Comparison of ENCODE assay signal across 8 cellular contexts in the genomic region with DNA sequence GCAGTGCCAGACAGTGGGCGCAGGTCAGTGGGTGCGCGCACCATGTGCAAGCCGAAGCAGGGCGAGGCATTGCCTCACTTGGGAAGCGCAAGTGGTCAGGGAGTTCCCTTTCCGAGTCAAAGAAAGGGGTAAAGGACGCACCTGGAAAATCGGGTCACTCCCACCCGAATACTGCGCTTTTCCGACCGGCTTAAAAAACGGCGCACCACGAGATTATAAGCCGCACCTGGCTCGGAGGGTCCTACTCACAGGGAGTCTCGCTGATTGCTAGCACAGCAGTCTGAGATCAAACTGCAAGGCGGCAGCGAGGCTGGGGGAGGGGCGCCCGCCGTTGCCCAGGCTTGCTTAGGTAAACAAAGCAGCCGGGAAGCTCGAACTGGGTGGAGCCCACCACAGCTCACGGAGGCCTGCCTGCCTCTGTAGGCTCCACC.
DNase-seq lines count a peak whose midpoint lies in the region; ATAC-seq and TF ChIP-seq lines count a peak whose summit lies in the region.
"Not testable (repeated sequence)": the region's sequence is repeated elsewhere in the genome, so short reads cannot be mapped to it uniquely, and the experiment has no call there.

No MANE protein-coding gene starts in this region.

- not testable (repeated sequence) for H3K9me3 ChIP-seq in duodenal mucosa (ENCODE audit: control insufficient read depth in 1 of 2, low read length in 2 of 2); iPS DF 6.9 (ENCODE audit: control insufficient read depth, insufficient read depth, low read length); upper lobe of left lung

- not testable (repeated sequence) for ATAC-seq in activated T-helper 17 cell treated with anti-CD3 and anti-CD28 coated beads, Interleukin-2, amount 50 U/mL, for 72 hours (replicated peaks); upper lobe of left lung (ENCODE audit: low FRiP score in 2 of 2)

- H3K9me3 Mint-ChIP-seq in activated T-helper 17 cell treated with anti-CD3 and anti-CD28 coated beads, Interleukin-2, amount 50 U/mL, for 72 hours, result not testable (repeated sequence)
- peaks cover 13% of the 10 kb centered on the region for H3K9me3 Mint-ChIP-seq in neural crest cell

- TF ChIP-seq EP300 in upper lobe of left lung (IDR thresholded peaks at IDR 0.05), result not testable (repeated sequence)

- TF ChIP-seq POLR2A in upper lobe of left lung (IDR thresholded peaks at IDR 0.05), result not testable (repeated sequence)

- H3K4me3 Mint-ChIP-seq in activated T-helper 17 cell treated with anti-CD3 and anti-CD28 coated beads, Interleukin-2, amount 50 U/mL, for 72 hours, result peak overlapping the region; percentile 15
- peak overlapping the region; percentile 97 for H3K4me3 Mint-ChIP-seq in neural crest cell

- not testable (repeated sequence) for H3K27ac ChIP-seq in duodenal mucosa (ENCODE audit: low read depth, low read length); iPS DF 6.9 (ENCODE audit: low read length); upper lobe of left lung

- H3K27me3 Mint-ChIP-seq in activated T-helper 17 cell treated with anti-CD3 and anti-CD28 coated beads, Interleukin-2, amount 50 U/mL, for 72 hours, result peaks cover 16% of the 10 kb centered on the region
- not testable (repeated sequence) for H3K27me3 Mint-ChIP-seq in neural crest cell (ENCODE audit: low read depth)

- not testable (repeated sequence) for H3K27ac Mint-ChIP-seq in activated T-helper 17 cell treated with anti-CD3 and anti-CD28 coated beads, Interleukin-2, amount 50 U/mL, for 72 hours
- peak overlapping the region; percentile 100 for H3K27ac Mint-ChIP-seq in neural crest cell (ENCODE audit: unreplicated experiment)

- TF ChIP-seq CTCF in neural crest cell (conservative IDR thresholded peaks at IDR 0.05); upper lobe of left lung (IDR thresholded peaks at IDR 0.05): not testable (repeated sequence)

- H3K36me3 ChIP-seq in duodenal mucosa (ENCODE audit: control insufficient read depth in 1 of 2, insufficient read depth in 2 of 2, low read length in 2 of 2); iPS DF 6.9 (ENCODE audit: control insufficient read depth, insufficient read depth, low read length); upper lobe of left lung: not testable (repeated sequence)

- not testable (repeated sequence) for H3K36me3 Mint-ChIP-seq in activated T-helper 17 cell treated with anti-CD3 and anti-CD28 coated beads, Interleukin-2, amount 50 U/mL, for 72 hours (ENCODE audit: low read depth)
- peaks cover 17% of the 10 kb centered on the region for H3K36me3 Mint-ChIP-seq in neural crest cell (ENCODE audit: low read depth)

- WGBS in iPS DF 6.9 (ENCODE audit: insufficient coverage, insufficient read length), result no CpG with 5 or more reads among the region's 27 CpGs
- WGBS in upper lobe of left lung, 2 donors, result 77 to 80% methylated on average over 19 of the region's 27 CpGs

- H3K9ac ChIP-seq in duodenal mucosa (ENCODE audit: low read depth in 1 of 2, low read length in 2 of 2), result not testable (repeated sequence)

- not testable (repeated sequence) for H3K27me3 ChIP-seq in duodenal mucosa (ENCODE audit: control insufficient read depth in 1 of 2, insufficient read depth in 2 of 2, low read length in 2 of 2); iPS DF 6.9 (ENCODE audit: control insufficient read depth, insufficient read depth, low read length); upper lobe of left lung

- H3K4me3 ChIP-seq in duodenal mucosa (ENCODE audit: low read depth in 1 of 2, low read length in 2 of 2) (peak overlapping the region; percentile 35 to 36), iPS DF 6.9 (ENCODE audit: low read length) (peak overlapping the region; percentile 80; the same call in 1 of the 2 replicates), upper lobe of left lung (peak overlapping the region in 3 of 4 donors; percentile 14 to 39 (median 26))

- H3K4me1 Mint-ChIP-seq in activated T-helper 17 cell treated with anti-CD3 and anti-CD28 coated beads, Interleukin-2, amount 50 U/mL, for 72 hours, result not testable (repeated sequence)
- peaks cover 17% of the 10 kb centered on the region for H3K4me1 Mint-ChIP-seq in neural crest cell

- H3K4me1 ChIP-seq in duodenal mucosa (ENCODE audit: control insufficient read depth in 1 of 2, insufficient read depth in 2 of 2, low read length in 2 of 2); iPS DF 6.9 (ENCODE audit: control insufficient read depth, insufficient read depth, low read length); upper lobe of left lung: not testable (repeated sequence)

- DNase-seq in DMS53 treated with DMSO at 0.1 percent for 48 hours (lab: John Stamatoyannopoulos, UW; ENCODE audit: unreplicated experiment) (peak; percentile 6), NCI-H2081 (lab: John Stamatoyannopoulos, UW) (peak; percentile 28 to 62), SHP77 (lab: John Stamatoyannopoulos, UW) (peak; percentile 4 to 26), neural crest cell (ENCODE audit: low read depth, low spot score) (peak; percentile 22), upper lobe of left lung (peak in 1 of 2 donors; percentile 50)
- DNase-seq in iPS DF 6.9 (ENCODE audit: low read depth, low spot score), result not testable (repeated sequence)

Comparison
In these comparisons a context has a peak if more than half of its experiments do, and no peak if none do; other contexts are left out.
1. H3K4me3 ChIP-seq: peak in every context shown above with its lines; median percentile 80 in iPS DF 6.9; 36 in duodenal mucosa; 26 in upper lobe of left lung.